In genomic region chr10:128481152-128481551, GRCh38 we compare ENCODE assay signal across 17 cellular contexts.
DNase-seq lines count a peak whose midpoint lies in the region; ATAC-seq and TF ChIP-seq lines count a peak whose summit lies in the region.
"Had no signal": no experiment of that assay in that cellular context is flagged by ENCODE, and none has a peak within 500 bp of the region (broad histone marks: within the 10 kb centered on the region; RNA-seq: fewer than 3 reads in every experiment).

No MANE protein-coding gene starts in this region.

- POLR2A ChIA-PET in CD8-positive, alpha-beta T cell (lab: Charles Lee) = no interaction called here

- no peak overlapping the region for H3K4me2 ChIP-seq in H9 (ENCODE audit: insufficient read depth, insufficient read length, low read length)

- no peak overlapping the region for H3K4ac ChIP-seq in H9 (ENCODE audit: low read depth, low read length)

- intact Hi-C loops in posterior vena cava (cut with DNase I) = no loop called here
- intact Hi-C loops in CD8-positive, alpha-beta T cell (cut with DNase I, micrococcal nuclease) = no loop called here

- no peak overlapping the region for H2BK20ac ChIP-seq in H9 (ENCODE audit: low read depth, low read length, poor library complexity, severe bottlenecking)

- H4K5ac ChIP-seq in H9 (ENCODE audit: insufficient read length, low read depth, low read length) = no peak overlapping the region

- H3K4me3 Mint-ChIP-seq in H9 = no peak overlapping the region
- no peak overlapping the region for H3K4me3 Mint-ChIP-seq in CD8-positive, alpha-beta T cell
- H3K4me3 Mint-ChIP-seq: CD8-positive, alpha-beta memory T cell had no signal

- no peak overlapping the region for H2AFZ ChIP-seq in H9 (ENCODE audit: low read length)

- no peak overlapping the region for H3K27ac ChIP-seq in H9 (ENCODE audit: insufficient read length, low read depth, low read length)
- no peak overlapping the region for H3K27ac ChIP-seq in CD8-positive, alpha-beta T cell (ENCODE audit: low read depth, low read length)

- H3K36me3 ChIP-seq in CD8-positive, alpha-beta T cell (ENCODE audit: insufficient read depth, low read length) = no peaks in the 10 kb centered on the region
- H3K36me3 ChIP-seq: BE2C had no signal

- no peak overlapping the region for H3K23ac ChIP-seq in H9 (ENCODE audit: insufficient read length, low read depth, low read length)

- no peaks in the 10 kb centered on the region for H4K20me1 ChIP-seq in H9 (ENCODE audit: control insufficient read depth, insufficient read depth, insufficient read length)

- H2BK12ac ChIP-seq in H9 (ENCODE audit: insufficient read length, low read depth, low read length) = no peak overlapping the region

- peaks cover 20% of the 10 kb centered on the region in 2 experiments for H3K4me1 Mint-ChIP-seq in H9
- H3K4me1 Mint-ChIP-seq in CD8-positive, alpha-beta T cell (ENCODE audit: low read depth) = no peaks in the 10 kb centered on the region
- H3K4me1 Mint-ChIP-seq: CD8-positive, alpha-beta memory T cell had no signal

- H4K91ac ChIP-seq in H9 (ENCODE audit: insufficient read length, low read depth, low read length) = no peak overlapping the region

- ATAC-seq in CD8-positive, alpha-beta T cell = no peak

- no peak overlapping the region for H3K14ac ChIP-seq in H9 (ENCODE audit: insufficient read depth, low read length)

- H2BK120ac ChIP-seq in H9 (ENCODE audit: low read depth, low read length, poor library complexity, severe bottlenecking) = no peak overlapping the region

- CTCF ChIA-PET in CD8-positive, alpha-beta T cell (lab: Charles Lee) = no interaction called here

- no peak overlapping the region for H3K18ac ChIP-seq in H9 (ENCODE audit: insufficient read length, low read depth, low read length)

- no peaks in the 10 kb centered on the region for H3K36me3 Mint-ChIP-seq in H9 (ENCODE audit: insufficient read depth in 1 of 3, low read depth in 3 of 3)
- H3K36me3 Mint-ChIP-seq in CD8-positive, alpha-beta T cell = no peaks in the 10 kb centered on the region
- H3K36me3 Mint-ChIP-seq: CD8-positive, alpha-beta memory T cell had no signal

- H2BK15ac ChIP-seq in H9 (ENCODE audit: low read depth, low read length) = no peak overlapping the region

- WGBS in H9 (ENCODE audit: extremely low coverage, insufficient read length, low lambda C conversion rate) = no CpG with 5 or more reads among the region's 12 CpGs

- no peaks in the 10 kb centered on the region for H3K4me1 ChIP-seq in H9 (ENCODE audit: insufficient read depth, low read length)
- no peaks in the 10 kb centered on the region for H3K4me1 ChIP-seq in CD8-positive, alpha-beta T cell (ENCODE audit: insufficient read depth, low read length)
- H3K4me1 ChIP-seq: BE2C had no signal

- no peaks in the 10 kb centered on the region; the same call in 1 of the 2 replicates for H3K27me3 Mint-ChIP-seq in H9 (ENCODE audit: low read depth)
- H3K27me3 Mint-ChIP-seq in CD8-positive, alpha-beta T cell (ENCODE audit: low read depth) = no peaks in the 10 kb centered on the region
- H3K27me3 Mint-ChIP-seq: CD8-positive, alpha-beta memory T cell had no signal

- no peak overlapping the region for H3K56ac ChIP-seq in H9 (ENCODE audit: insufficient read length, low read depth, low read length)

- H3K9me3 ChIP-seq in H9 (ENCODE audit: control insufficient read depth, low read depth, low read length) = no peaks in the 10 kb centered on the region
- no peaks in the 10 kb centered on the region for H3K9me3 ChIP-seq in CD8-positive, alpha-beta T cell (ENCODE audit: low read length)
- H3K9me3 ChIP-seq: BE2C had no signal

- peak; percentile 70 for DNase-seq in NCI-H1092 (lab: John Stamatoyannopoulos, UW)
- peak; percentile 20 to 29 for DNase-seq in NCI-H187 (lab: John Stamatoyannopoulos, UW)
- peak; percentile 90 for DNase-seq in NCI-H748 (lab: John Stamatoyannopoulos, UW; ENCODE audit: unreplicated experiment)
- peak; percentile 54 for DNase-seq in posterior vena cava (ENCODE audit: low spot score)
- no peak for DNase-seq in H9
- DNase-seq in NCI-H1048 (lab: John Stamatoyannopoulos, UW) = no peak
- DNase-seq in CD8-positive, alpha-beta T cell = no peak
- DNase-seq: BE2C; CD8-positive, alpha-beta memory T cell; HCEC 1CT; IMR-90; Kasumi-1; NCI-H2029; NK-92 treated with Interleukin-12 subunit alpha and Interleukin-12 subunit beta, amount 100 ng/mL, for 24 hours; OCI-M1; RPMI8226; T-helper 2 cell had no signal

- H3K27me3 ChIP-seq in H9 (ENCODE audit: insufficient read depth, low read length) = no peaks in the 10 kb centered on the region
- H3K27me3 ChIP-seq in CD8-positive, alpha-beta T cell (ENCODE audit: insufficient read depth, low read length) = no peaks in the 10 kb centered on the region
- H3K27me3 ChIP-seq: BE2C had no signal

- H3T11ph ChIP-seq in H9 (ENCODE audit: low read length) = no peak overlapping the region

- no peak overlapping the region for H3K4me3 ChIP-seq in CD8-positive, alpha-beta T cell (ENCODE audit: low read depth, low read length)

- no peaks in the 10 kb centered on the region for H3K79me2 ChIP-seq in H9 (ENCODE audit: insufficient read depth, low read length)

- no peaks in the 10 kb centered on the region for H3K23me2 ChIP-seq in H9 (ENCODE audit: insufficient read length, low read depth, low read length, poor library complexity, severe bottlenecking)

- H3K27ac Mint-ChIP-seq in H9 = no peak overlapping the region
- H3K27ac Mint-ChIP-seq in CD8-positive, alpha-beta T cell = no peak overlapping the region

- peaks cover 0 to 7% of the 10 kb centered on the region in 2 experiments; a peak in 3 of 5 replicates for H3K9me3 Mint-ChIP-seq in H9
- no peaks in the 10 kb centered on the region for H3K9me3 Mint-ChIP-seq in CD8-positive, alpha-beta T cell
- H3K9me3 Mint-ChIP-seq: CD8-positive, alpha-beta memory T cell had no signal

- H4K8ac ChIP-seq in H9 (replicated peaks; ENCODE audit: insufficient read length, low read depth, low read length) = no peak overlapping the region

- no peak overlapping the region for H2AK5ac ChIP-seq in H9 (ENCODE audit: insufficient read length, low read length)

- no peaks in the 10 kb centered on the region for H3K79me1 ChIP-seq in H9 (ENCODE audit: insufficient read depth, low read depth, low read length, poor library complexity, severe bottlenecking)

- H3K9ac ChIP-seq in H9 (ENCODE audit: extremely low read depth, insufficient read length, low read length) = no peak overlapping the region

- H2BK5ac ChIP-seq in H9 (ENCODE audit: insufficient read length, low read length) = no peak overlapping the region

- no peak for TF ChIP-seq CTCF in H9 (conservative IDR thresholded peaks at IDR 0.05)
- TF ChIP-seq CTCF in CD8-positive, alpha-beta T cell (IDR thresholded peaks at IDR 0.05) = no peak

Comparison
In these comparisons a context has a peak if more than half of its experiments do, and no peak if none do; other contexts are left out.
1. DNase-seq: peak in NCI-H1092 (single experiment), NCI-H187 (2 of 2), NCI-H748 (single experiment) and posterior vena cava (single experiment); none in H9 (single experiment), NCI-H1048 (single experiment) and CD8-positive, alpha-beta T cell (0 of 7).